Comparison of ENCODE assay signal across 9 cellular contexts in genomic region chr7:155007947-155008346, GRCh38. TPM values are rescaled to one million over a fixed set of nuclear protein-coding genes. Genes with fewer than 3 reads are reported as not detected.
A peak's percentile ranks its signal among the peaks of the same experiment; 100 is the strongest.
DNase-seq lines count a peak whose midpoint lies in the region; ATAC-seq and TF ChIP-seq lines count a peak whose summit lies in the region.
"Had no signal": no experiment of that assay in that cellular context is flagged by ENCODE, and none has a peak within 500 bp of the region (broad histone marks: within the 10 kb centered on the region; RNA-seq: fewer than 3 reads in every experiment).

No MANE protein-coding gene starts in this region.

- peak; percentile 20 for DNase-seq in DMS114 treated with DMSO at 0.1 percent for 48 hours (lab: John Stamatoyannopoulos, UW; ENCODE audit: unreplicated experiment)
- peak; percentile 35 for DNase-seq in activated naive CD4-positive, alpha-beta T cell treated with anti-CD3 and anti-CD28 coated beads, Interleukin-2, amount 10 ng/mL, durations not matched to agents 7 days and 5 days
- DNase-seq in lung microvascular endothelial cell (ENCODE audit: low read depth in 2 of 2), result peak; percentile 16 to 26
- DNase-seq in DMS153 (lab: John Stamatoyannopoulos, UW), result no peak
- no peak for DNase-seq in spleen
- DNase-seq in NCI-H2196 (lab: John Stamatoyannopoulos, UW; ENCODE audit: unreplicated experiment), result no peak

- H3K4me1 ChIP-seq in spleen, result peaks cover 7 to 19% (median 14%) of the 10 kb centered on the region in 6 donors

- CTCF ChIA-PET in activated naive CD4-positive, alpha-beta T cell treated with anti-CD3 and anti-CD28 coated beads, Interleukin-2, amount 10 ng/mL, durations not matched to agents 7 days and 5 days (lab: Charles Lee), result interaction anchor here (1.0 to 5.5 kb wide), 5 partner anchors 13 to 335 kb away, joined by 3 to 27 read pairs (median 4); no protein-coding TSS in a partner anchor

- peaks cover 0 to under 1% (median 0%) of the 10 kb centered on the region in 7 donors for H3K27me3 ChIP-seq in spleen (replicated peaks in 1 of 7)

- peaks cover 7% of the 10 kb centered on the region for H3K36me3 Mint-ChIP-seq in activated naive CD4-positive, alpha-beta T cell treated with anti-CD3 and anti-CD28 coated beads, Interleukin-2, amount 10 ng/mL, durations not matched to agents 7 days and 5 days
- H3K36me3 Mint-ChIP-seq: T-cell had no signal

- no peak overlapping the region for H3K27ac Mint-ChIP-seq in activated naive CD4-positive, alpha-beta T cell treated with anti-CD3 and anti-CD28 coated beads, Interleukin-2, amount 10 ng/mL, durations not matched to agents 7 days and 5 days
- H3K27ac Mint-ChIP-seq: T-cell had no signal

- no peaks in the 10 kb centered on the region for H3K9me3 ChIP-seq in spleen

- no peak for ATAC-seq in GM21526 (IDR thresholded peaks at IDR 0.05; ENCODE audit: low FRiP score, unreplicated experiment)
- ATAC-seq: T-cell had no signal

- H3K27ac ChIP-seq in spleen, result no peak overlapping the region

- no peak overlapping the region for H3K4me3 Mint-ChIP-seq in activated naive CD4-positive, alpha-beta T cell treated with anti-CD3 and anti-CD28 coated beads, Interleukin-2, amount 10 ng/mL, durations not matched to agents 7 days and 5 days
- H3K4me3 Mint-ChIP-seq: T-cell had no signal

- peaks cover 4% of the 10 kb centered on the region for H3K27me3 Mint-ChIP-seq in activated naive CD4-positive, alpha-beta T cell treated with anti-CD3 and anti-CD28 coated beads, Interleukin-2, amount 10 ng/mL, durations not matched to agents 7 days and 5 days
- H3K27me3 Mint-ChIP-seq: T-cell had no signal

- H3K9me3 Mint-ChIP-seq in activated naive CD4-positive, alpha-beta T cell treated with anti-CD3 and anti-CD28 coated beads, Interleukin-2, amount 10 ng/mL, durations not matched to agents 7 days and 5 days, result no peaks in the 10 kb centered on the region
- H3K9me3 Mint-ChIP-seq: T-cell had no signal

- peaks cover 0 to 10% (median 0%) of the 10 kb centered on the region in 6 donors for H3K36me3 ChIP-seq in spleen

- no peak overlapping the region for H3K4me3 ChIP-seq in spleen

- TF ChIP-seq CTCF in LNCAP (IDR thresholded peaks at IDR 0.05) (peak; percentile 29; the same call in 1 of the 2 replicates), spleen (IDR thresholded peaks at IDR 0.05 in 8 of 11, conservative IDR thresholded peaks at IDR 0.05 in 3 of 11) (peak in 4 of 11 experiments; percentile 25 to 49 (median 35))

- no peak for TF ChIP-seq POLR2A in spleen (IDR thresholded peaks at IDR 0.05)

- intact Hi-C loops in spleen (cut with DNase I; ENCODE audit: low total_unique reads), result loop anchor here (10.0 kb wide), 1 partner anchor 83 kb away; no protein-coding TSS in a partner anchor

- H3K4me1 Mint-ChIP-seq in activated naive CD4-positive, alpha-beta T cell treated with anti-CD3 and anti-CD28 coated beads, Interleukin-2, amount 10 ng/mL, durations not matched to agents 7 days and 5 days, result peaks cover 15% of the 10 kb centered on the region

- WGBS in spleen, 5 donors, result 69 to 76% (median 74%) methylated on average over 13 of the region's 13 CpGs

RNA-seq across cellular contexts. Expression of gene PAXIP1, which starts 5.0 kb away (rescaled TPM):
- total RNA-seq in lung microvascular endothelial cell, result 3.5 and 5.0 TPM in 2 replicates
- 10 to 100 TPM; 10.7 to 15.0 (median 13.6) TPM for total RNA-seq in spleen
- 1 to 10 TPM; 2.7 to 6.1 (median 2.7) TPM for polyA plus RNA-seq in spleen

Comparison
In these comparisons a context has a peak if more than half of its experiments do, and no peak if none do; other contexts are left out.
1. DNase-seq: peak in DMS114 treated with DMSO at 0.1 percent for 48 hours (single experiment), activated naive CD4-positive, alpha-beta T cell treated with anti-CD3 and anti-CD28 coated beads, Interleukin-2, amount 10 ng/mL, durations not matched to agents 7 days and 5 days (single experiment) and lung microvascular endothelial cell (2 of 2); none in DMS153 (single experiment), spleen (single experiment) and NCI-H2196 (single experiment).